ENCODE assay signal across 8 cellular contexts in the genomic region with DNA sequence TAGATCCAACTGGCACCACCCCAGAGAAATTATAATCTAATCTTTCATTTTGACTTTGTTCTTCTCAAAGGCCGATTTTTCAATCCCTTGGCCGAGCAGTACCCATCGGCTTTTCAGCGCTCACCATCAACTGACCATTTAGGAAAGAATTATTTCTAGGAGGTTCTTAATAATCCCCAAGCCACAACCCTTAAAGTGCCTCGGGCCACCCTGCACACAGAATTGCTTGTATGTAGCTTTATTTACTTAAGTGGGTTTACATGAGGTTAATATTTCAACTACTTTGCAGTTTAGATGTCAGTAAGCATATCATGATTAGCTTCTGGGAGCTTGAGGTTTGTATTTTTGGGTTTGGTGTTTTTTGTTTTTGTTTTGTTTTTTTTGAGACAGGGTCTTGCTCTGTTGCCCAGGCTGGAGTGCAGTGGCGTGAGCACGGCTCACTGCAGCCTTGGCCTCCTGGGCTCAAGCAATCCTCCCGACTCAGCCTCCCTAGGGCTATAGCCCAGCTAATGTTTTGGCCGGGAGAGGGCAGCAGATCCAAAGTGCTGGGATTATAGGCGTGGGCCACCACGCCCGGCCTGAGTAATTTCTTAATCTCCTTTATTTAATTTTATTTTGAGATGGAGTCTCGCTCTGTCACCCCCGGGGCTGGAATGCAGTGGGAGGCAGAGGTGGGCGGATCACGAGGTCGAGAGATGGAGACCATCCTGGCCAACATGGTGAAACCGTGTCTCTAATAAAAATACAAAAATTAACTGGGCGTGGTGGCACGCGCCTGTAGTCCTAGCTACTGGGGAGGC. TPM values are rescaled to one million over a fixed set of nuclear protein-coding genes. Genes with fewer than 3 reads are reported as not detected.
A peak's percentile ranks its signal among the peaks of the same experiment; 100 is the strongest.
DNase-seq lines count a peak whose midpoint lies in the region; ATAC-seq and TF ChIP-seq lines count a peak whose summit lies in the region.

No MANE protein-coding gene starts in this region.

- peaks cover 16% of the 10 kb centered on the region for H3K4me1 Mint-ChIP-seq in activated naive CD8-positive, alpha-beta T cell treated with anti-CD3 and anti-CD28 coated beads for 36 hours

- no peak for TF ChIP-seq POLR2A in tibial nerve (IDR thresholded peaks at IDR 0.05)

- H3K4me3 Mint-ChIP-seq in activated naive CD8-positive, alpha-beta T cell treated with anti-CD3 and anti-CD28 coated beads for 36 hours = peak overlapping the region; percentile 80

- H3K4me1 ChIP-seq in tibial nerve = peaks cover 0 to 22% (median 5%) of the 10 kb centered on the region in 4 donors

- H3K27ac ChIP-seq in layer of hippocampus (ENCODE audit: low read depth, low read length) (peak overlapping the region; percentile 87), tibial nerve (peak overlapping the region; percentile 90 to 97 (median 92))

- TF ChIP-seq EP300 in tibial nerve (IDR thresholded peaks at IDR 0.05) = no peak

- H3K27me3 Mint-ChIP-seq in activated naive CD8-positive, alpha-beta T cell treated with anti-CD3 and anti-CD28 coated beads for 36 hours = no peaks in the 10 kb centered on the region

- H3K36me3 ChIP-seq in tibial nerve = peaks cover 0 to 27% (median 7%) of the 10 kb centered on the region in 3 donors

- DNase-seq in AG10803 (ENCODE audit: low read depth) (no peak), tibial nerve (ENCODE audit: low spot score in 2 of 2) (no peak), AG08396 (ENCODE audit: low spot score) (no peak), germinal center (ENCODE audit: low spot score) (no peak)
- no peak for DNase-seq in activated naive CD8-positive, alpha-beta T cell treated with anti-CD3 and anti-CD28 coated beads for 36 hours

- peak overlapping the region; percentile 82 for H3K27ac Mint-ChIP-seq in activated naive CD8-positive, alpha-beta T cell treated with anti-CD3 and anti-CD28 coated beads for 36 hours

- peak overlapping the region; percentile 63 for H3K4me3 ChIP-seq in AG10803 (ENCODE audit: low read length)
- H3K4me3 ChIP-seq in tibial nerve = peak overlapping the region; percentile 52 to 88 (median 71)

- TF ChIP-seq CTCF in AG10803 (conservative IDR thresholded peaks at IDR 0.05; ENCODE audit: low read length) (no peak; the same call in 1 of the 2 replicates), tibial nerve (IDR thresholded peaks at IDR 0.05) (no peak)

- peak; percentile 4 for ATAC-seq in HG02938 (IDR thresholded peaks at IDR 0.05; ENCODE audit: unreplicated experiment)
- ATAC-seq in GM18498 (IDR thresholded peaks at IDR 0.05; ENCODE audit: unreplicated experiment) = no peak

- H3K27me3 ChIP-seq in layer of hippocampus (ENCODE audit: control insufficient read depth, insufficient read depth, low read length) (no peaks in the 10 kb centered on the region), tibial nerve (no peaks in the 10 kb centered on the region)

- H3K36me3 Mint-ChIP-seq in activated naive CD8-positive, alpha-beta T cell treated with anti-CD3 and anti-CD28 coated beads for 36 hours = peaks cover 2% of the 10 kb centered on the region

- no peaks in the 10 kb centered on the region for H3K9me3 ChIP-seq in tibial nerve

- H3K9me3 Mint-ChIP-seq in activated naive CD8-positive, alpha-beta T cell treated with anti-CD3 and anti-CD28 coated beads for 36 hours = no peaks in the 10 kb centered on the region

- WGBS in tibial nerve, 2 donors = 71 to 73% methylated on average over 21 of the region's 21 CpGs

RNA-seq across cellular contexts. Expression of a gene that starts 0.8 kb away (rescaled TPM):
- 10 to 100 TPM; 14.3 to 17.9 TPM for total RNA-seq in activated naive CD8-positive, alpha-beta T cell treated with anti-CD3 and anti-CD28 coated beads for 36 hours
- 10 to 100 TPM; 14.0 to 25.5 (median 22.0) TPM for total RNA-seq in tibial nerve
